9 cellular contexts compared by ENCODE assay signal in genomic region chr2:158723921-158724802, GRCh38.
DNase-seq lines count a peak whose midpoint lies in the region; ATAC-seq and TF ChIP-seq lines count a peak whose summit lies in the region.
"Had no signal": no experiment of that assay in that cellular context is flagged by ENCODE, and none has a peak within 500 bp of the region (broad histone marks: within the 10 kb centered on the region; RNA-seq: fewer than 3 reads in every experiment).

No MANE protein-coding gene starts in this region.

- no peaks in the 10 kb centered on the region for H3K36me3 ChIP-seq in osteoblast (ENCODE audit: insufficient read depth, low read length)
- H3K36me3 ChIP-seq in heart left ventricle, result no peaks in the 10 kb centered on the region
- no peaks in the 10 kb centered on the region for H3K36me3 ChIP-seq in ovary

- H3K4me3 ChIP-seq in GM12864 (ENCODE audit: low read depth, low read length), result no peak overlapping the region
- no peak overlapping the region for H3K4me3 ChIP-seq in choroid plexus epithelial cell (ENCODE audit: low read depth, low read length)
- no peak overlapping the region for H3K4me3 ChIP-seq in osteoblast (ENCODE audit: insufficient read depth, low read length)
- no peak overlapping the region for H3K4me3 ChIP-seq in heart left ventricle
- H3K4me3 ChIP-seq in ovary, result no peak overlapping the region

- H3K9me3 Mint-ChIP-seq in activated CD8-positive, alpha-beta T cell treated with anti-CD3 and anti-CD28 coated beads for 36 hours, result no peaks in the 10 kb centered on the region
- H3K9me3 Mint-ChIP-seq: T-helper 1 cell treated with Interleukin-12 subunit alpha and Interleukin-12 subunit beta and Interleukin-4 antibody, amounts not matched to agents 30 μg/mL and 1 μg/mL, for 36 hours had no signal

- no peaks in the 10 kb centered on the region for H3K79me2 ChIP-seq in osteoblast (ENCODE audit: insufficient read depth, low read length)

- no peak overlapping the region for H3K4me3 Mint-ChIP-seq in activated CD8-positive, alpha-beta T cell treated with anti-CD3 and anti-CD28 coated beads for 36 hours
- H3K4me3 Mint-ChIP-seq: T-helper 1 cell treated with Interleukin-12 subunit alpha and Interleukin-12 subunit beta and Interleukin-4 antibody, amounts not matched to agents 30 μg/mL and 1 μg/mL, for 36 hours had no signal

- no peaks in the 10 kb centered on the region for H3K4me1 ChIP-seq in osteoblast (ENCODE audit: insufficient read depth, low read length)
- peaks cover 0 to 33% (median 4%) of the 10 kb centered on the region in 12 donors for H3K4me1 ChIP-seq in heart left ventricle
- no peaks in the 10 kb centered on the region for H3K4me1 ChIP-seq in ovary (ENCODE audit: insufficient read depth)

- H2AFZ ChIP-seq in osteoblast (ENCODE audit: low read length), result no peak overlapping the region

- H3K4me1 Mint-ChIP-seq in activated CD8-positive, alpha-beta T cell treated with anti-CD3 and anti-CD28 coated beads for 36 hours (ENCODE audit: low read depth), result no peaks in the 10 kb centered on the region

- intact Hi-C loops in activated CD8-positive, alpha-beta T cell treated with anti-CD3 and anti-CD28 coated beads for 36 hours (cut with micrococcal nuclease), result no loop called here
- intact Hi-C loops in heart left ventricle (cut with DNase I), result no loop called here
- intact Hi-C loops in ovary (cut with DNase I), result no loop called here

- H3K27me3 Mint-ChIP-seq in activated CD8-positive, alpha-beta T cell treated with anti-CD3 and anti-CD28 coated beads for 36 hours, result no peaks in the 10 kb centered on the region

- TF ChIP-seq POLR2A in heart left ventricle (IDR thresholded peaks at IDR 0.05) (no peak), ovary (IDR thresholded peaks at IDR 0.05) (no peak)

- no peak overlapping the region for H3K4me2 ChIP-seq in osteoblast (ENCODE audit: insufficient read depth, low read length)

- TF ChIP-seq CTCF in GM12864 (IDR thresholded peaks at IDR 0.05; ENCODE audit: low read depth, low read length, missing control alignments), result peak; percentile 68
- TF ChIP-seq CTCF in choroid plexus epithelial cell (conservative IDR thresholded peaks at IDR 0.05; ENCODE audit: low read depth, low read length), result peak; percentile 27
- TF ChIP-seq CTCF in osteoblast (IDR thresholded peaks at IDR 0.05; ENCODE audit: extremely low read depth, low read depth, low read length), result peak; percentile 39
- no peak for TF ChIP-seq CTCF in activated CD8-positive, alpha-beta T cell treated with anti-CD3 and anti-CD28 coated beads for 36 hours (IDR thresholded peaks at IDR 0.05)
- peak in 3 of 12 donors; percentile 5 to 19 (median 16) for TF ChIP-seq CTCF in heart left ventricle (IDR thresholded peaks at IDR 0.05)
- no peak for TF ChIP-seq CTCF in ovary (IDR thresholded peaks at IDR 0.05)

- CTCF ChIA-PET in activated CD8-positive, alpha-beta T cell treated with anti-CD3 and anti-CD28 coated beads for 36 hours (lab: Charles Lee), result interaction anchor here (0.9 to 2.4 kb wide), 5 partner anchors 9 to 700 kb away, joined by 3 to 7 read pairs (median 3); no protein-coding TSS in a partner anchor

- ATAC-seq in activated CD8-positive, alpha-beta T cell treated with anti-CD3 and anti-CD28 coated beads for 36 hours, result no peak
- ATAC-seq in heart left ventricle (no peak), GM19328 (IDR thresholded peaks at IDR 0.05; ENCODE audit: unreplicated experiment) (no peak)

- DNase-seq in GM12864 (ENCODE audit: low read depth) (no peak), NCI-H146 treated with DMSO at 0.1 percent for 48 hours (lab: John Stamatoyannopoulos, UW; ENCODE audit: unreplicated experiment) (peak; percentile 84), choroid plexus epithelial cell (ENCODE audit: low read depth) (no peak), osteoblast (ENCODE audit: insufficient read length, low spot score, missing footprints) (peak; percentile 57), heart left ventricle (no peak), ovary (no peak)
- no peak for DNase-seq in activated CD8-positive, alpha-beta T cell treated with anti-CD3 and anti-CD28 coated beads for 36 hours

- POLR2A ChIA-PET in activated CD8-positive, alpha-beta T cell treated with anti-CD3 and anti-CD28 coated beads for 36 hours (lab: Charles Lee), result no interaction called here

- no peaks in the 10 kb centered on the region for H3K36me3 Mint-ChIP-seq in activated CD8-positive, alpha-beta T cell treated with anti-CD3 and anti-CD28 coated beads for 36 hours (ENCODE audit: low read depth)

- TF ChIP-seq EP300 in ovary (IDR thresholded peaks at IDR 0.05), result no peak

- H3K27me3 ChIP-seq in osteoblast (ENCODE audit: insufficient read depth, low read length) (peaks cover 9% of the 10 kb centered on the region), heart left ventricle (no peaks in the 10 kb centered on the region), ovary (no peaks in the 10 kb centered on the region)

- H3K9me3 ChIP-seq in osteoblast (ENCODE audit: low read depth, low read length), result no peaks in the 10 kb centered on the region
- H3K9me3 ChIP-seq in heart left ventricle, result no peaks in the 10 kb centered on the region
- H3K9me3 ChIP-seq in ovary, result no peaks in the 10 kb centered on the region

- H3K27ac ChIP-seq in osteoblast (ENCODE audit: low read depth, low read length), result no peak overlapping the region
- H3K27ac ChIP-seq in heart left ventricle, result no peak overlapping the region
- H3K27ac ChIP-seq in ovary, result no peak overlapping the region

- H3K27ac Mint-ChIP-seq in activated CD8-positive, alpha-beta T cell treated with anti-CD3 and anti-CD28 coated beads for 36 hours, result no peak overlapping the region
- H3K27ac Mint-ChIP-seq: T-helper 1 cell treated with Interleukin-12 subunit alpha and Interleukin-12 subunit beta and Interleukin-4 antibody, amounts not matched to agents 30 μg/mL and 1 μg/mL, for 36 hours had no signal

- 89 to 91% (median 90%) methylated on average over 12 of the region's 12 CpGs for WGBS in heart left ventricle, 4 donors
- WGBS in ovary, 3 donors, result 79 to 86% (median 84%) methylated on average over 12 of the region's 12 CpGs

- H4K20me1 ChIP-seq in osteoblast (ENCODE audit: insufficient read depth, low read length), result no peaks in the 10 kb centered on the region

Comparison
In these comparisons a context has a peak if more than half of its experiments do, and no peak if none do; other contexts are left out.
1. DNase-seq: peak in NCI-H146 treated with DMSO at 0.1 percent for 48 hours (single experiment) and osteoblast (single experiment); none in GM12864 (single experiment), choroid plexus epithelial cell (single experiment), activated CD8-positive, alpha-beta T cell treated with anti-CD3 and anti-CD28 coated beads for 36 hours (single experiment), heart left ventricle (0 of 5) and ovary (0 of 5).
2. CTCF ChIP-seq: peak in GM12864 (single experiment), choroid plexus epithelial cell (single experiment) and osteoblast (single experiment); none in activated CD8-positive, alpha-beta T cell treated with anti-CD3 and anti-CD28 coated beads for 36 hours (single experiment) and ovary (0 of 3).